ENCODE assay signal across 13 cellular contexts in the genomic region with DNA sequence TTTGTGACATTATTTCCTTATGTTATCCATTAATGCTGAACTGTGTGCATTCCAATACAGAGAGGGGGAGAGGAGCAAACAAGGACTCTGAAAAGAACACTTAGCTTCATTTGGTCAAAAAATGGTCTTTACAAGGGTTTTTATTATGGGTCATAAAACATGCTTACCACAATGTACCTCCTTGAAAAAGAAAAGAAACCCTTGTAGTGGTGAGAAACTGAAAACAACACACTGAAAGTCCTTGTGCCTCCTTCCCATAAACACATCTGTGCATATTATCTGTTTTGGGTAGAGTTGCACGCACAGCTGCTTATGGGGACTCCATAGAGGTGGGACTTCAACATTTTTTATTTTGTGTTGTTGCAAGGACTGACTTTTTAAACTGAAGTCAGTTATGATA.
DNase-seq lines count a peak whose midpoint lies in the region; ATAC-seq and TF ChIP-seq lines count a peak whose summit lies in the region.
"Had no signal": no experiment of that assay in that cellular context is flagged by ENCODE, and none has a peak within 500 bp of the region (broad histone marks: within the 10 kb centered on the region; RNA-seq: fewer than 3 reads in every experiment).

No MANE protein-coding gene starts in this region.

- TF ChIP-seq EP300 in sigmoid colon (IDR thresholded peaks at IDR 0.05): no peak

- peaks cover 67% of the 10 kb centered on the region for H3K36me3 Mint-ChIP-seq in activated T-helper 17 cell treated with anti-CD3 and anti-CD28 coated beads, Interleukin-2, amount 50 U/mL, for 72 hours (ENCODE audit: low read depth)

- no peaks in the 10 kb centered on the region for H3K9me3 ChIP-seq in sigmoid colon
- H3K9me3 ChIP-seq: thyroid gland had no signal

- 13 to 53% methylated on average over 1 of the region's 1 CpG for WGBS in sigmoid colon, 2 donors

- no peaks in the 10 kb centered on the region for H3K9me3 Mint-ChIP-seq in activated T-helper 17 cell treated with anti-CD3 and anti-CD28 coated beads, Interleukin-2, amount 50 U/mL, for 72 hours

- peaks cover 0 to 31% (median 12%) of the 10 kb centered on the region in 4 donors for H3K4me1 ChIP-seq in sigmoid colon

- no peak for TF ChIP-seq CTCF in sigmoid colon (IDR thresholded peaks at IDR 0.05)

- no peak overlapping the region for H3K4me3 ChIP-seq in sigmoid colon
- H3K4me3 ChIP-seq: thyroid gland had no signal

- ATAC-seq in GM18517 (IDR thresholded peaks at IDR 0.05; ENCODE audit: unreplicated experiment) (peak; percentile 90), GM21360 (IDR thresholded peaks at IDR 0.05; ENCODE audit: unreplicated experiment) (peak; percentile 92), HG03045 (IDR thresholded peaks at IDR 0.05; ENCODE audit: unreplicated experiment) (peak; percentile 92), SK-N-SH treated with all-trans-retinoic acid at 6 μM for 48 hours (no peak)
- peak; percentile 69 for ATAC-seq in activated T-helper 17 cell treated with anti-CD3 and anti-CD28 coated beads, Interleukin-2, amount 50 U/mL, for 72 hours (replicated peaks)
- ATAC-seq: activated CD4-positive, CD25-positive, alpha-beta regulatory T cell treated with anti-CD3 and anti-CD28 coated beads, Interleukin-2, amount 50 U/mL, for 24 hours had no signal

- no peak for TF ChIP-seq POLR2A in sigmoid colon (IDR thresholded peaks at IDR 0.05)

- H3K4me1 Mint-ChIP-seq in activated T-helper 17 cell treated with anti-CD3 and anti-CD28 coated beads, Interleukin-2, amount 50 U/mL, for 72 hours: peaks cover 42% of the 10 kb centered on the region

- no peaks in the 10 kb centered on the region for H3K27me3 Mint-ChIP-seq in activated T-helper 17 cell treated with anti-CD3 and anti-CD28 coated beads, Interleukin-2, amount 50 U/mL, for 72 hours

- H3K4me3 Mint-ChIP-seq in activated T-helper 17 cell treated with anti-CD3 and anti-CD28 coated beads, Interleukin-2, amount 50 U/mL, for 72 hours: peak overlapping the region; percentile 30

- no peak for DNase-seq in sigmoid colon
- DNase-seq in ecto neural progenitor cell (ENCODE audit: low spot score): no peak
- DNase-seq in activated CD4-positive, alpha-beta T cell treated with anti-CD3 and anti-CD28 coated beads for 1 hour: no peak
- DNase-seq: brain microvascular endothelial cell; DMS79 treated with DMSO at 0.1 percent for 48 hours; stimulated activated CD4-positive, alpha-beta T cell treated with anti-CD3 and anti-CD28 coated beads, Interleukin-15, amount 100 ng/mL, for 24 hours; thyroid gland had no signal

- no peaks in the 10 kb centered on the region for H3K27me3 ChIP-seq in sigmoid colon
- H3K27me3 ChIP-seq: brain microvascular endothelial cell, thyroid gland had no signal

- peak overlapping the region; percentile 58 for H3K27ac Mint-ChIP-seq in activated T-helper 17 cell treated with anti-CD3 and anti-CD28 coated beads, Interleukin-2, amount 50 U/mL, for 72 hours

- H3K36me3 ChIP-seq in sigmoid colon: no peaks in the 10 kb centered on the region
- H3K36me3 ChIP-seq: brain microvascular endothelial cell, thyroid gland had no signal

- no peak overlapping the region for H3K27ac ChIP-seq in sigmoid colon
- H3K27ac ChIP-seq: brain microvascular endothelial cell, thyroid gland had no signal

- intact Hi-C loops in sigmoid colon (cut with DNase I): no loop called here

TF ChIP-seq in SK-N-SH treated with all-trans-retinoic acid at 6 μM for 48 hours, 23 proteins besides CTCF, POLR2A, EP300 and RAD21:
- TF ChIP-seq ZFP30 (CRISPR knock-in tag; IDR thresholded peaks at IDR 0.05) (no peak), SNAI2 (CRISPR knock-in tag; IDR thresholded peaks at IDR 0.05) (no peak), ZFP3 (CRISPR knock-in tag; IDR thresholded peaks at IDR 0.05) (no peak), BACH2 (CRISPR knock-in tag; IDR thresholded peaks at IDR 0.05; ENCODE audit: borderline replicate concordance) (no peak), ZNF565 (CRISPR knock-in tag; conservative IDR thresholded peaks at IDR 0.05; ENCODE audit: low read depth) (no peak), ZNF70 (CRISPR knock-in tag; IDR thresholded peaks at IDR 0.05) (no peak), CSDC2 (CRISPR knock-in tag; IDR thresholded peaks at IDR 0.05) (no peak), RARB (CRISPR knock-in tag; IDR thresholded peaks at IDR 0.05) (no peak), TOX (CRISPR knock-in tag; IDR thresholded peaks at IDR 0.05; ENCODE audit: borderline replicate concordance) (no peak), ZNF8 (CRISPR knock-in tag; IDR thresholded peaks at IDR 0.05) (no peak), ESRRG (CRISPR knock-in tag; IDR thresholded peaks at IDR 0.05) (no peak), TCF4 (CRISPR knock-in tag; IDR thresholded peaks at IDR 0.05; ENCODE audit: borderline replicate concordance) (no peak)
- TF ChIP-seq, protein P1, sequence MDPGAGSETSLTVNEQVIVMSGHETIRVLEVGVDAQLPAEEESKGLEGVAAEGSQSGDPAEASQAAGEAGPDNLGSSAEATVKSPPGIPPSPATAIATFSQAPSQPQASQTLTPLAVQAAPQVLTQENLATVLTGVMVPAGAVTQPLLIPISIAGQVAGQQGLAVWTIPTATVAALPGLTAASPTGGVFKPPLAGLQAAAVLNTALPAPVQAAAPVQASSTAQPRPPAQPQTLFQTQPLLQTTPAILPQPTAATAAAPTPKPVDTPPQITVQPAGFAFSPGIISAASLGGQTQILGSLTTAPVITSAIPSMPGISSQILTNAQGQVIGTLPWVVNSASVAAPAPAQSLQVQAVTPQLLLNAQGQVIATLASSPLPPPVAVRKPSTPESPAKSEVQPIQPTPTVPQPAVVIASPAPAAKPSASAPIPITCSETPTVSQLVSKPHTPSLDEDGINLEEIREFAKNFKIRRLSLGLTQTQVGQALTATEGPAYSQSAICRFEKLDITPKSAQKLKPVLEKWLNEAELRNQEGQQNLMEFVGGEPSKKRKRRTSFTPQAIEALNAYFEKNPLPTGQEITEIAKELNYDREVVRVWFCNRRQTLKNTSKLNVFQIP (CRISPR knock-in tag; IDR thresholded peaks at IDR 0.05; ENCODE audit: borderline replicate concordance, low read depth): no peak
- TF ChIP-seq, protein P2, sequence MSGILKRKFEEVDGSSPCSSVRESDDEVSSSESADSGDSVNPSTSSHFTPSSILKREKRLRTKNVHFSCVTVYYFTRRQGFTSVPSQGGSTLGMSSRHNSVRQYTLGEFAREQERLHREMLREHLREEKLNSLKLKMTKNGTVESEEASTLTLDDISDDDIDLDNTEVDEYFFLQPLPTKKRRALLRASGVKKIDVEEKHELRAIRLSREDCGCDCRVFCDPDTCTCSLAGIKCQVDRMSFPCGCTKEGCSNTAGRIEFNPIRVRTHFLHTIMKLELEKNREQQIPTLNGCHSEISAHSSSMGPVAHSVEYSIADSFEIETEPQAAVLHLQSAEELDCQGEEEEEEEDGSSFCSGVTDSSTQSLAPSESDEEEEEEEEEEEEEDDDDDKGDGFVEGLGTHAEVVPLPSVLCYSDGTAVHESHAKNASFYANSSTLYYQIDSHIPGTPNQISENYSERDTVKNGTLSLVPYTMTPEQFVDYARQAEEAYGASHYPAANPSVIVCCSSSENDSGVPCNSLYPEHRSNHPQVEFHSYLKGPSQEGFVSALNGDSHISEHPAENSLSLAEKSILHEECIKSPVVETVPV (CRISPR knock-in tag; IDR thresholded peaks at IDR 0.05): no peak
- TF ChIP-seq, protein P3, sequence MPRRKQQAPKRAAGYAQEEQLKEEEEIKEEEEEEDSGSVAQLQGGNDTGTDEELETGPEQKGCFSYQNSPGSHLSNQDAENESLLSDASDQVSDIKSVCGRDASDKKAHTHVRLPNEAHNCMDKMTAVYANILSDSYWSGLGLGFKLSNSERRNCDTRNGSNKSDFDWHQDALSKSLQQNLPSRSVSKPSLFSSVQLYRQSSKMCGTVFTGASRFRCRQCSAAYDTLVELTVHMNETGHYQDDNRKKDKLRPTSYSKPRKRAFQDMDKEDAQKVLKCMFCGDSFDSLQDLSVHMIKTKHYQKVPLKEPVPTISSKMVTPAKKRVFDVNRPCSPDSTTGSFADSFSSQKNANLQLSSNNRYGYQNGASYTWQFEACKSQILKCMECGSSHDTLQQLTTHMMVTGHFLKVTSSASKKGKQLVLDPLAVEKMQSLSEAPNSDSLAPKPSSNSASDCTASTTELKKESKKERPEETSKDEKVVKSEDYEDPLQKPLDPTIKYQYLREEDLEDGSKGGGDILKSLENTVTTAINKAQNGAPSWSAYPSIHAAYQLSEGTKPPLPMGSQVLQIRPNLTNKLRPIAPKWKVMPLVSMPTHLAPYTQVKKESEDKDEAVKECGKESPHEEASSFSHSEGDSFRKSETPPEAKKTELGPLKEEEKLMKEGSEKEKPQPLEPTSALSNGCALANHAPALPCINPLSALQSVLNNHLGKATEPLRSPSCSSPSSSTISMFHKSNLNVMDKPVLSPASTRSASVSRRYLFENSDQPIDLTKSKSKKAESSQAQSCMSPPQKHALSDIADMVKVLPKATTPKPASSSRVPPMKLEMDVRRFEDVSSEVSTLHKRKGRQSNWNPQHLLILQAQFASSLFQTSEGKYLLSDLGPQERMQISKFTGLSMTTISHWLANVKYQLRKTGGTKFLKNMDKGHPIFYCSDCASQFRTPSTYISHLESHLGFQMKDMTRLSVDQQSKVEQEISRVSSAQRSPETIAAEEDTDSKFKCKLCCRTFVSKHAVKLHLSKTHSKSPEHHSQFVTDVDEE (CRISPR knock-in tag; IDR thresholded peaks at IDR 0.05): no peak
